In the genomic region with DNA sequence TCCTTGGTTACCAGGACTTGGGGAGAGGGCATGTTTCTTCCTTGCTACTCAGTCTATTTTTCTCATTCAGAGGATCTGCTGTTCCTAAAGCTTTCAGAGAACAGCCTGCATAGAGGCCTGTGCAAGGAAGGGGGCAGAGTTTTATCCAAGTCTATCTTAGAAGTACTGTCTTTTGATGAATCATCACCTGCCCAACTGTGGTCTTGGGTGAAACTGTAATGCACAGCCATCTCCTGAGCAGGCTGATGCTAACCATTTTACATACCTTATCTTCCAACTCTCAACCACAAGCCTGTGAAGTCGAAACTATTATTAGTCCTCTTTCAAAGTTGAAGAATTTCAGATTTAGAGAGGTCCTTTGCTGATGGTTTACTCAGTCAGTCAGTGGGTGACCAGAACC, we compare ENCODE assay signal across 1 cellular context.
TF ChIP-seq lines count a peak whose summit lies in the region.

No MANE protein-coding gene starts in this region.

TF ChIP-seq in GM12878, 131 proteins besides CTCF, POLR2A, EP300 and RAD21 (continued from another document):
- no peak for TF ChIP-seq E2F4 (IDR thresholded peaks at IDR 0.05; ENCODE audit: low read depth, low read length)
- TF ChIP-seq MEF2A (IDR thresholded peaks at IDR 0.05; ENCODE audit: insufficient read depth, low read depth, low read length) = peak; percentile 70; the same call in 1 of the 2 replicates
- TF ChIP-seq CUX1 (IDR thresholded peaks at IDR 0.05; ENCODE audit: insufficient replicate concordance, low read depth, low read length) = no peak
- 0 out of 2 replicates have a peak, but pooled peaks have one; percentile 27 for TF ChIP-seq PAX5 (IDR thresholded peaks at IDR 0.05; ENCODE audit: borderline replicate concordance, low read depth, low read length)
- TF ChIP-seq SRF (IDR thresholded peaks at IDR 0.05; ENCODE audit: low read depth in 2 of 2, low read length in 2 of 2) = no peak
- no peak for TF ChIP-seq BRCA1 (IDR thresholded peaks at IDR 0.05; ENCODE audit: low read depth, low read length)
- no peak for TF ChIP-seq BCL3 (IDR thresholded peaks at IDR 0.05; ENCODE audit: borderline replicate concordance, insufficient read depth, low read depth, low read length, poor library complexity, severe bottlenecking)
- TF ChIP-seq NR2C2 (IDR thresholded peaks at IDR 0.05; ENCODE audit: borderline replicate concordance, control insufficient read depth, insufficient read length, low read depth) = no peak
- no peak for TF ChIP-seq SPI1 (IDR thresholded peaks at IDR 0.05; ENCODE audit: borderline replicate concordance, insufficient read depth, low read depth, low read length)
- 0 out of 2 replicates have a peak, but pooled peaks have one; percentile 15 for TF ChIP-seq ATF7 (IDR thresholded peaks at IDR 0.05; ENCODE audit: low read depth)
- TF ChIP-seq FOS (IDR thresholded peaks at IDR 0.05; ENCODE audit: borderline replicate concordance, extremely low read depth, insufficient read length) = no peak
- no peak for TF ChIP-seq ZNF24 (IDR thresholded peaks at IDR 0.05)
- 0 out of 2 replicates have a peak, but pooled peaks have one; percentile 12 for TF ChIP-seq MTA2 (IDR thresholded peaks at IDR 0.05; ENCODE audit: low read depth)
- TF ChIP-seq STAT3 (IDR thresholded peaks at IDR 0.05; ENCODE audit: low read depth, low read length) = no peak
- TF ChIP-seq SMAD5 (IDR thresholded peaks at IDR 0.05; ENCODE audit: low read depth) = no peak
- no peak for TF ChIP-seq CREM (IDR thresholded peaks at IDR 0.05; ENCODE audit: low read depth)
- 0 out of 2 replicates have a peak, but pooled peaks have one; percentile 20 for TF ChIP-seq RELB (IDR thresholded peaks at IDR 0.05; ENCODE audit: low read depth)
- TF ChIP-seq RUNX3 (IDR thresholded peaks at IDR 0.05; ENCODE audit: low read length) = peak; percentile 89
- TF ChIP-seq, protein P1, sequence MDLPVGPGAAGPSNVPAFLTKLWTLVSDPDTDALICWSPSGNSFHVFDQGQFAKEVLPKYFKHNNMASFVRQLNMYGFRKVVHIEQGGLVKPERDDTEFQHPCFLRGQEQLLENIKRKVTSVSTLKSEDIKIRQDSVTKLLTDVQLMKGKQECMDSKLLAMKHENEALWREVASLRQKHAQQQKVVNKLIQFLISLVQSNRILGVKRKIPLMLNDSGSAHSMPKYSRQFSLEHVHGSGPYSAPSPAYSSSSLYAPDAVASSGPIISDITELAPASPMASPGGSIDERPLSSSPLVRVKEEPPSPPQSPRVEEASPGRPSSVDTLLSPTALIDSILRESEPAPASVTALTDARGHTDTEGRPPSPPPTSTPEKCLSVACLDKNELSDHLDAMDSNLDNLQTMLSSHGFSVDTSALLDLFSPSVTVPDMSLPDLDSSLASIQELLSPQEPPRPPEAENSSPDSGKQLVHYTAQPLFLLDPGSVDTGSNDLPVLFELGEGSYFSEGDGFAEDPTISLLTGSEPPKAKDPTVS (IDR thresholded peaks at IDR 0.05; ENCODE audit: low read depth, low read length) = no peak
- TF ChIP-seq, protein P2, sequence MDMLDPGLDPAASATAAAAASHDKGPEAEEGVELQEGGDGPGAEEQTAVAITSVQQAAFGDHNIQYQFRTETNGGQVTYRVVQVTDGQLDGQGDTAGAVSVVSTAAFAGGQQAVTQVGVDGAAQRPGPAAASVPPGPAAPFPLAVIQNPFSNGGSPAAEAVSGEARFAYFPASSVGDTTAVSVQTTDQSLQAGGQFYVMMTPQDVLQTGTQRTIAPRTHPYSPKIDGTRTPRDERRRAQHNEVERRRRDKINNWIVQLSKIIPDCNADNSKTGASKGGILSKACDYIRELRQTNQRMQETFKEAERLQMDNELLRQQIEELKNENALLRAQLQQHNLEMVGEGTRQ (IDR thresholded peaks at IDR 0.05; ENCODE audit: borderline replicate concordance, low read depth, low read length) = no peak
- no peak for TF ChIP-seq SREBF1 (IDR thresholded peaks at IDR 0.05; ENCODE audit: low read length)
- TF ChIP-seq FOXK2 (IDR thresholded peaks at IDR 0.05) = no peak
- TF ChIP-seq, protein P3, sequence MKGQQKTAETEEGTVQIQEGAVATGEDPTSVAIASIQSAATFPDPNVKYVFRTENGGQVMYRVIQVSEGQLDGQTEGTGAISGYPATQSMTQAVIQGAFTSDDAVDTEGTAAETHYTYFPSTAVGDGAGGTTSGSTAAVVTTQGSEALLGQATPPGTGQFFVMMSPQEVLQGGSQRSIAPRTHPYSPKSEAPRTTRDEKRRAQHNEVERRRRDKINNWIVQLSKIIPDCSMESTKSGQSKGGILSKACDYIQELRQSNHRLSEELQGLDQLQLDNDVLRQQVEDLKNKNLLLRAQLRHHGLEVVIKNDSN (IDR thresholded peaks at IDR 0.05; ENCODE audit: borderline replicate concordance, extremely low read length, insufficient read depth, low read depth, low read length) = no peak
- TF ChIP-seq IKZF2 (IDR thresholded peaks at IDR 0.05) = 0 out of 4 replicates have a peak, but pooled peaks have one; percentile 38
- TF ChIP-seq SREBF2 (IDR thresholded peaks at IDR 0.05; ENCODE audit: low read length) = no peak
- TF ChIP-seq, protein P4, sequence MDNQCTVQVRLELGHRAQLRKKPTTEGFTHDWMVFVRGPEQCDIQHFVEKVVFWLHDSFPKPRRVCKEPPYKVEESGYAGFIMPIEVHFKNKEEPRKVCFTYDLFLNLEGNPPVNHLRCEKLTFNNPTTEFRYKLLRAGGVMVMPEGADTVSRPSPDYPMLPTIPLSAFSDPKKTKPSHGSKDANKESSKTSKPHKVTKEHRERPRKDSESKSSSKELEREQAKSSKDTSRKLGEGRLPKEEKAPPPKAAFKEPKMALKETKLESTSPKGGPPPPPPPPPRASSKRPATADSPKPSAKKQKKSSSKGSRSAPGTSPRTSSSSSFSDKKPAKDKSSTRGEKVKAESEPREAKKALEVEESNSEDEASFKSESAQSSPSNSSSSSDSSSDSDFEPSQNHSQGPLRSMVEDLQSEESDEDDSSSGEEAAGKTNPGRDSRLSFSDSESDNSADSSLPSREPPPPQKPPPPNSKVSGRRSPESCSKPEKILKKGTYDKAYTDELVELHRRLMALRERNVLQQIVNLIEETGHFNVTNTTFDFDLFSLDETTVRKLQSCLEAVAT (IDR thresholded peaks at IDR 0.05) = no peak
- peak in 1 of 2 experiments; percentile 45; a peak in 1 of 4 replicates for TF ChIP-seq BHLHE40 (IDR thresholded peaks at IDR 0.05; ENCODE audit: borderline replicate concordance in 1 of 2, low read depth in 2 of 2, low read length in 1 of 2)
- TF ChIP-seq ATF2 (IDR thresholded peaks at IDR 0.05; ENCODE audit: low read length) = peak; percentile 45; the same call in 1 of the 2 replicates
- TF ChIP-seq POU2F2 (IDR thresholded peaks at IDR 0.05; ENCODE audit: borderline replicate concordance, low read depth, low read length) = peak; percentile 58; the same call in 1 of the 3 replicates
- peak; percentile 84; the same call in 1 of the 2 replicates for TF ChIP-seq CBX5 (IDR thresholded peaks at IDR 0.05; ENCODE audit: low read depth)
- TF ChIP-seq HDGF (IDR thresholded peaks at IDR 0.05) = no peak
- no peak for TF ChIP-seq MYC (IDR thresholded peaks at IDR 0.05; ENCODE audit: insufficient read depth, insufficient read length, insufficient replicate concordance, low read length, severe bottlenecking)
- 0 out of 2 replicates have a peak, but pooled peaks have one; percentile 13 for TF ChIP-seq BCL11A (IDR thresholded peaks at IDR 0.05; ENCODE audit: low read depth, low read length)
- no peak for TF ChIP-seq POLR2AphosphoS5 (IDR thresholded peaks at IDR 0.05; ENCODE audit: low read length)
- TF ChIP-seq PBX3 (IDR thresholded peaks at IDR 0.05; ENCODE audit: insufficient replicate concordance, low read depth, low read length) = peak; percentile 19
- no peak for TF ChIP-seq MXI1 (IDR thresholded peaks at IDR 0.05; ENCODE audit: low read depth, low read length)
- no peak for TF ChIP-seq ZSCAN29 (IDR thresholded peaks at IDR 0.05)
